Comparison of ENCODE assay signal across 1 cellular context in the genomic region with DNA sequence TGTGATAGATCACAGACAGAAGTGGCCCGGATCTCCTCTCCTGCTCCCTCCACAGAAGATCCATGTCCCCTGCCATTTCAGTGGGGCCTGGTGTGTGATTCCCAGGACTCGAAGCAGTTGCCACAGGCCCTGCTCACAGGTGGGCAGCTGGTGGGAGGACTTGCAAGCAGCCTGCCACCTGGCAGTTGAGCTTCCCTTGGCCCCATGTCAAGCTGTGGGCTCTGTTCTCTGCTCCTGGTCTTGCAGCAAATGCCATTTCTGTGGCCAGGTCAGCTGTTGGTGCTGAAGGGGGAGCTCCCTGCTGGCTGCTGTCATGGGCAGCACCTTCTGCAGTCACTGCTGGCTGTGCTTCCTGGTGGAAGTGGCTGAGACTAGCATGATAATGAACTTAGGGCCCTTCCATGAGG.
TF ChIP-seq lines count a peak whose summit lies in the region.

No MANE protein-coding gene starts in this region.

TF ChIP-seq in GM12878, 131 proteins besides CTCF, POLR2A, EP300 and RAD21:
- TF ChIP-seq, protein P1, sequence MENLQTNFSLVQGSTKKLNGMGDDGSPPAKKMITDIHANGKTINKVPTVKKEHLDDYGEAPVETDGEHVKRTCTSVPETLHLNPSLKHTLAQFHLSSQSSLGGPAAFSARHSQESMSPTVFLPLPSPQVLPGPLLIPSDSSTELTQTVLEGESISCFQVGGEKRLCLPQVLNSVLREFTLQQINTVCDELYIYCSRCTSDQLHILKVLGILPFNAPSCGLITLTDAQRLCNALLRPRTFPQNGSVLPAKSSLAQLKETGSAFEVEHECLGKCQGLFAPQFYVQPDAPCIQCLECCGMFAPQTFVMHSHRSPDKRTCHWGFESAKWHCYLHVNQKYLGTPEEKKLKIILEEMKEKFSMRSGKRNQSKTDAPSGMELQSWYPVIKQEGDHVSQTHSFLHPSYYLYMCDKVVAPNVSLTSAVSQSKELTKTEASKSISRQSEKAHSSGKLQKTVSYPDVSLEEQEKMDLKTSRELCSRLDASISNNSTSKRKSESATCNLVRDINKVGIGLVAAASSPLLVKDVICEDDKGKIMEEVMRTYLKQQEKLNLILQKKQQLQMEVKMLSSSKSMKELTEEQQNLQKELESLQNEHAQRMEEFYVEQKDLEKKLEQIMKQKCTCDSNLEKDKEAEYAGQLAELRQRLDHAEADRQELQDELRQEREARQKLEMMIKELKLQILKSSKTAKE (IDR thresholded peaks at IDR 0.05; ENCODE audit: low read depth, poor library complexity, severe bottlenecking), result no peak
